Comparison of ENCODE assay signal across 8 cellular contexts in the genomic region with DNA sequence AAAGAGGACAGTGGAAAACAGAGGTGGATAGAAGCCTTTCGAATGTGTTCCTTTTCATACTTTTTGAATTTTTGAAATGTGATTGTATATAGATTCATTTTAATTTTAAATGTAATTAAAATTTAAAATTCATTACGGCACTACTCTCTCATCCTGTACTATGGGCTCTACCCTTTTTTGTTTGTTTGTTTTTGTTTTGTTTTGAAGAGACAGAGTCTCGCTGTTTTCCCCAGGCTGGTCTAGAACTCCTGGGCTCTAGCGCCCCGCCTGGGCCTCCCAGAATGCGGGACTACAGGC. TPM values are rescaled to one million over a fixed set of nuclear protein-coding genes. Genes with fewer than 3 reads are reported as not detected.
DNase-seq lines count a peak whose midpoint lies in the region; FAIRE-seq and TF ChIP-seq lines count a peak whose summit lies in the region.

No MANE protein-coding gene starts in this region.

- H3K4me3 ChIP-seq in keratinocyte (ENCODE audit: control insufficient read depth in 2 of 3, extremely low read depth in 1 of 3, insufficient read depth in 2 of 3, low read depth in 1 of 3, low read length in 3 of 3): peak overlapping the region; percentile 58 to 82 (median 61)

- H3K9me3 Mint-ChIP-seq in activated CD4-positive, alpha-beta T cell treated with anti-CD3 and anti-CD28 coated beads, Interleukin-2, amount 10 ng/mL, durations not matched to agents 7 days and 5 days: no peaks in the 10 kb centered on the region
- H3K9me3 Mint-ChIP-seq in activated naive CD8-positive, alpha-beta T cell (ENCODE audit: low read depth): no peaks in the 10 kb centered on the region

- TF ChIP-seq CTCF in keratinocyte (optimal IDR thresholded peaks at IDR 0.05 in 1 of 3, IDR thresholded peaks at IDR 0.05 in 1 of 3, conservative IDR thresholded peaks at IDR 0.05 in 1 of 3; ENCODE audit: extremely low read depth in 1 of 3, insufficient read depth in 2 of 3, low read length in 3 of 3): peak in 1 of 3 experiments; percentile 27

- H3K27ac ChIP-seq in keratinocyte (ENCODE audit: control insufficient read depth, insufficient read depth, low read length) (no peak overlapping the region), temporal lobe (ENCODE audit: low read depth, low read length) (peak overlapping the region; percentile 76)

- H3K27me3 ChIP-seq in keratinocyte (ENCODE audit: control insufficient read depth, extremely low read depth, insufficient read depth, low read length): no peaks in the 10 kb centered on the region

- no peak for DNase-seq in activated CD4-positive, alpha-beta T cell treated with anti-CD3 and anti-CD28 coated beads, Interleukin-2, amount 10 ng/mL, durations not matched to agents 7 days and 5 days
- no peak for DNase-seq in activated CD4-positive, alpha-beta T cell treated with anti-CD3 and anti-CD28 coated beads for 48 hours
- DNase-seq in keratinocyte (ENCODE audit: low read depth, low spot score) (no peak), NCI-H345 treated with DMSO at 0.1 percent for 48 hours (lab: John Stamatoyannopoulos, UW; ENCODE audit: unreplicated experiment) (no peak), NCI-H446 (lab: John Stamatoyannopoulos, UW) (no peak), mesenteric fat pad (ENCODE audit: low spot score) (no peak)

- peak overlapping the region; percentile 81 for H3K4me3 Mint-ChIP-seq in activated CD4-positive, alpha-beta T cell treated with anti-CD3 and anti-CD28 coated beads, Interleukin-2, amount 10 ng/mL, durations not matched to agents 7 days and 5 days
- peak overlapping the region; percentile 85 for H3K4me3 Mint-ChIP-seq in activated naive CD8-positive, alpha-beta T cell

- H3K36me3 ChIP-seq in keratinocyte (ENCODE audit: control insufficient read depth in 2 of 2, extremely low read depth in 1 of 2, insufficient read depth in 2 of 2, low read length in 2 of 2): no peaks in the 10 kb centered on the region

- no peaks in the 10 kb centered on the region for H3K36me3 Mint-ChIP-seq in activated CD4-positive, alpha-beta T cell treated with anti-CD3 and anti-CD28 coated beads, Interleukin-2, amount 10 ng/mL, durations not matched to agents 7 days and 5 days (ENCODE audit: low read depth)
- no peaks in the 10 kb centered on the region for H3K36me3 Mint-ChIP-seq in activated naive CD8-positive, alpha-beta T cell

- H3K9me3 ChIP-seq in keratinocyte (ENCODE audit: control insufficient read depth, low read depth, low read length): no peaks in the 10 kb centered on the region

- CTCF ChIA-PET in activated CD4-positive, alpha-beta T cell treated with anti-CD3 and anti-CD28 coated beads, Interleukin-2, amount 10 ng/mL, durations not matched to agents 7 days and 5 days (lab: Charles Lee): interaction anchor here (0.5 to 3.4 kb wide), 52 partner anchors 8 to 414 kb away, joined by 3 to 44 read pairs (median 5); partner anchors contain the start of genes ADA2 and HDHD5

- dilution Hi-C loops in keratinocyte (cut with MboI; ENCODE audit: extremely low pct_ligation_motif_present, low sequenced_read_pairs): no loop called here

- peak overlapping the region; percentile 76 for H3K27ac Mint-ChIP-seq in activated CD4-positive, alpha-beta T cell treated with anti-CD3 and anti-CD28 coated beads, Interleukin-2, amount 10 ng/mL, durations not matched to agents 7 days and 5 days
- H3K27ac Mint-ChIP-seq in activated naive CD8-positive, alpha-beta T cell: peak overlapping the region; percentile 72

- no peaks in the 10 kb centered on the region for H3K9me1 ChIP-seq in keratinocyte (ENCODE audit: control insufficient read depth, extremely low read depth, insufficient read depth, low read length)

- peak overlapping the region; percentile 46 for H2AFZ ChIP-seq in keratinocyte (ENCODE audit: control insufficient read depth, low read length)

- peaks cover 4% of the 10 kb centered on the region for H3K4me1 ChIP-seq in keratinocyte (ENCODE audit: control insufficient read depth, extremely low read depth, insufficient read depth, low read length)

- peaks cover 4% of the 10 kb centered on the region for H3K27me3 Mint-ChIP-seq in activated CD4-positive, alpha-beta T cell treated with anti-CD3 and anti-CD28 coated beads, Interleukin-2, amount 10 ng/mL, durations not matched to agents 7 days and 5 days
- H3K27me3 Mint-ChIP-seq in activated naive CD8-positive, alpha-beta T cell: no peaks in the 10 kb centered on the region

- no peaks in the 10 kb centered on the region for H3K79me2 ChIP-seq in keratinocyte (ENCODE audit: control insufficient read depth, insufficient read depth, low read length)

- H4K20me1 ChIP-seq in keratinocyte (ENCODE audit: control insufficient read depth, extremely low read depth, insufficient read depth, low read length): no peaks in the 10 kb centered on the region

- H3K4me1 Mint-ChIP-seq in activated CD4-positive, alpha-beta T cell treated with anti-CD3 and anti-CD28 coated beads, Interleukin-2, amount 10 ng/mL, durations not matched to agents 7 days and 5 days: peaks cover 7% of the 10 kb centered on the region
- H3K4me1 Mint-ChIP-seq in activated naive CD8-positive, alpha-beta T cell (ENCODE audit: low read depth): peaks cover 2% of the 10 kb centered on the region

- POLR2A ChIA-PET in activated CD4-positive, alpha-beta T cell treated with anti-CD3 and anti-CD28 coated beads, Interleukin-2, amount 10 ng/mL, durations not matched to agents 7 days and 5 days (lab: Charles Lee): no interaction called here

- FAIRE-seq in keratinocyte (lab: Jason Lieb, UNC): no peak

- H3K4me2 ChIP-seq in keratinocyte (ENCODE audit: control insufficient read depth, extremely low read depth, insufficient read depth, low read depth, low read length): peak overlapping the region; percentile 87

- H3K9ac ChIP-seq in keratinocyte (ENCODE audit: control insufficient read depth, extremely low read depth, insufficient read depth, low read length): peak overlapping the region; percentile 63

RNA-seq across cellular contexts. Expression of gene HDHD5, which starts 11.9 kb away (rescaled TPM):
- 10 to 100 TPM; 30.9 to 37.1 TPM for total RNA-seq in activated CD4-positive, alpha-beta T cell treated with anti-CD3 and anti-CD28 coated beads, Interleukin-2, amount 10 ng/mL, durations not matched to agents 7 days and 5 days
- polyA plus RNA-seq in keratinocyte: 22.6 to 30.9 TPM (median 22.9 TPM) in 3 replicates
- 3.5 TPM for polyA plus RNA-seq in keratinocyte (2011; ENCODE audit: low read depth)
- polyA plus RNA-seq in keratinocyte (2011; cell fraction: cytosol; rRNA removed): 15.3 and 22.4 TPM in 2 replicates
- polyA plus RNA-seq in keratinocyte (2011; cell fraction: nucleus; rRNA removed): 19.4 and 22.5 TPM in 2 replicates
- 14.7 and 26.7 TPM in 2 replicates for polyA plus RNA-seq in keratinocyte (2012; ENCODE audit: low replicate concordance)
- polyA minus RNA-seq in keratinocyte: 18.8 to 21.9 TPM (median 18.9 TPM) in 3 replicates
- polyA minus RNA-seq in keratinocyte (2011; cell fraction: cytosol; rRNA and poly(A)+ RNA removed): 24.0 TPM
- polyA minus RNA-seq in keratinocyte (2011; cell fraction: nucleus; rRNA and poly(A)+ RNA removed): 9.4 and 11.3 TPM in 2 replicates
- total RNA-seq in temporal lobe: 24.1 TPM
- total RNA-seq in mesenteric fat pad: 28.4 TPM

RNA-seq across cellular contexts. Expression of gene ADA2, which starts 48.3 kb away (rescaled TPM):
- total RNA-seq in activated CD4-positive, alpha-beta T cell treated with anti-CD3 and anti-CD28 coated beads, Interleukin-2, amount 10 ng/mL, durations not matched to agents 7 days and 5 days: 100 to 1,000 TPM; 118 to 137 TPM
- 0.01 TPM in 1 of 3 replicates, not detected in the others for polyA plus RNA-seq in keratinocyte
- not detected for polyA plus RNA-seq in keratinocyte (2011; ENCODE audit: low read depth)
- polyA plus RNA-seq in keratinocyte (2011; cell fraction: cytosol; rRNA removed): 0.04 TPM in 1 of 2 replicates, not detected in the other
- not detected in 2 replicates for polyA plus RNA-seq in keratinocyte (2011; cell fraction: nucleus; rRNA removed)
- 0.06 TPM in 1 of 2 replicates, not detected in the other for polyA plus RNA-seq in keratinocyte (2012; ENCODE audit: low replicate concordance)
- polyA minus RNA-seq in keratinocyte: 0.07 to 0.20 TPM in 2 of 3 replicates, not detected in the other
- polyA minus RNA-seq in keratinocyte (2011; cell fraction: cytosol; rRNA and poly(A)+ RNA removed): not detected
- not detected in 2 replicates for polyA minus RNA-seq in keratinocyte (2011; cell fraction: nucleus; rRNA and poly(A)+ RNA removed)
- total RNA-seq in temporal lobe (2.5 TPM), mesenteric fat pad (12.4 TPM)

RNA-seq across cellular contexts. Expression of gene TMEM121B, which starts 49.8 kb away (rescaled TPM):
- total RNA-seq in activated CD4-positive, alpha-beta T cell treated with anti-CD3 and anti-CD28 coated beads, Interleukin-2, amount 10 ng/mL, durations not matched to agents 7 days and 5 days: under 1 TPM; 0.05 to 0.06 TPM
- polyA plus RNA-seq in keratinocyte: 0.01 to 0.02 TPM in 2 of 3 replicates, not detected in the other
- polyA plus RNA-seq in keratinocyte (2011; ENCODE audit: low read depth): 0.06 TPM
- polyA plus RNA-seq in keratinocyte (2011; cell fraction: cytosol; rRNA removed): 0.01 TPM in 1 of 2 replicates, not detected in the other
- polyA plus RNA-seq in keratinocyte (2011; cell fraction: nucleus; rRNA removed): 0.09 and 0.13 TPM in 2 replicates
- polyA plus RNA-seq in keratinocyte (2012; ENCODE audit: low replicate concordance): not detected in 2 replicates
- polyA minus RNA-seq in keratinocyte: 0.07 TPM in 1 of 3 replicates, not detected in the others
- not detected for polyA minus RNA-seq in keratinocyte (2011; cell fraction: cytosol; rRNA and poly(A)+ RNA removed)
- polyA minus RNA-seq in keratinocyte (2011; cell fraction: nucleus; rRNA and poly(A)+ RNA removed): not detected in 2 replicates
- total RNA-seq in temporal lobe: 15.5 TPM
- total RNA-seq in mesenteric fat pad: 1.0 TPM
